Comparison of ENCODE assay signal across 1 cellular context in the genomic region with DNA sequence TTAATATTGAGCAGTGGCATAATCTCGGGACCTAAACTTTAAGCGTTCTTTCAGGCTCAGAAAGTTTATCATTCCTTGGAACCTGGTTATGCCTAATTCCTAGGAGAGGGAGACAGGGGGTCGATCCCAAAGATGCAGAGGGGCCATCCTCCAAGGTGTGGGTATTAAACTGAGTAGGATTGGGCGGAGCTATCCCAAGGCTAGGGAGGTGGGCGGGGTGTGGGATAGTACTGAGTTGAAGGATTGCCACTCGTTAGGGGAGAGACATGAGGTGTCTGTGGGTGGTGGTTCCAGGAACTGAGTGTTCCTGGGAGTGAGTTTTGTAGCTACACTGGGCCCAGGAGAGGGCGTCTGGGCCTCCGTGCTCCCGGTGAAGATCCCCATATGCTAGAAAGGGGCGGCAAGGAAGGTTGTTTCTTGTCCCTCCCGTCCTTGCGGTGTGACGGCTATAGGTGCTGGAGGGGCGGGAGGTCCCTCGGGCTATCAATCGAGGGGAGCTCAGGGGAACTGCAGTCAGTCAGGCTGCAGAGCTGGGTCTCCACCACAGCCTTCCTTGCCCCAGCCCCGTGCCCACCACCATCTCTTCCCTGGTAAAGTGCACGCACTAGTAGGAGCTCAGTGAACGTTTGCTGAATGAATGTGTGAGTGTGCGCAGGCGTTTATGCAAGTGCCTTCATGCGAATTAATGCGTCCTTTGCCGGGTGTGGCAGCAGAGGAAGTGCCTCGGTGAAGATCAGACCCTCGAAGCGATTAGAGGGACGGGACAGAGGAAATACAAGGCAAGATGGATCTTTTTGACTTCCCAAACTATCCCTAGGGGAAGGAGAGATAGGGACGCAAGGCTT.
TF ChIP-seq lines count a peak whose summit lies in the region.

No MANE protein-coding gene starts in this region.

TF ChIP-seq in H1, 55 proteins besides CTCF, POLR2A, EP300 and RAD21:
- TF ChIP-seq CTBP2 (IDR thresholded peaks at IDR 0.05; ENCODE audit: borderline replicate concordance, insufficient read depth, insufficient read length, low read length) (no peak), SP2 (IDR thresholded peaks at IDR 0.05; ENCODE audit: low read length) (no peak), SIX5 (IDR thresholded peaks at IDR 0.05; ENCODE audit: low read depth, low read length) (no peak), RNF2 (IDR thresholded peaks at IDR 0.05; ENCODE audit: borderline replicate concordance, low read depth, low read length, missing control alignments, poor library complexity, severe bottlenecking) (peak; percentile 40), CHD2 (IDR thresholded peaks at IDR 0.05; ENCODE audit: low read length) (no peak), POLR2AphosphoS5 (IDR thresholded peaks at IDR 0.05; ENCODE audit: low read depth, low read length) (no peak), RFX5 (IDR thresholded peaks at IDR 0.05; ENCODE audit: borderline replicate concordance, low read depth, low read length) (no peak), TAF1 (IDR thresholded peaks at IDR 0.05; ENCODE audit: low read depth, low read length) (no peak), KDM4A (IDR thresholded peaks at IDR 0.05; ENCODE audit: low read depth, low read length, severe bottlenecking) (peak; percentile 16), EZH2 (IDR thresholded peaks at IDR 0.05; ENCODE audit: low read depth, low read length, severe bottlenecking) (peak; percentile 5), CBX8 (IDR thresholded peaks at IDR 0.05; ENCODE audit: borderline replicate concordance, low read depth, low read length) (no peak), SP4 (IDR thresholded peaks at IDR 0.05; ENCODE audit: low read length) (no peak), SUZ12 (IDR thresholded peaks at IDR 0.05; ENCODE audit: low read length) (peak; percentile 45)
